ENCODE assay signal across 9 cellular contexts in the genomic region with DNA sequence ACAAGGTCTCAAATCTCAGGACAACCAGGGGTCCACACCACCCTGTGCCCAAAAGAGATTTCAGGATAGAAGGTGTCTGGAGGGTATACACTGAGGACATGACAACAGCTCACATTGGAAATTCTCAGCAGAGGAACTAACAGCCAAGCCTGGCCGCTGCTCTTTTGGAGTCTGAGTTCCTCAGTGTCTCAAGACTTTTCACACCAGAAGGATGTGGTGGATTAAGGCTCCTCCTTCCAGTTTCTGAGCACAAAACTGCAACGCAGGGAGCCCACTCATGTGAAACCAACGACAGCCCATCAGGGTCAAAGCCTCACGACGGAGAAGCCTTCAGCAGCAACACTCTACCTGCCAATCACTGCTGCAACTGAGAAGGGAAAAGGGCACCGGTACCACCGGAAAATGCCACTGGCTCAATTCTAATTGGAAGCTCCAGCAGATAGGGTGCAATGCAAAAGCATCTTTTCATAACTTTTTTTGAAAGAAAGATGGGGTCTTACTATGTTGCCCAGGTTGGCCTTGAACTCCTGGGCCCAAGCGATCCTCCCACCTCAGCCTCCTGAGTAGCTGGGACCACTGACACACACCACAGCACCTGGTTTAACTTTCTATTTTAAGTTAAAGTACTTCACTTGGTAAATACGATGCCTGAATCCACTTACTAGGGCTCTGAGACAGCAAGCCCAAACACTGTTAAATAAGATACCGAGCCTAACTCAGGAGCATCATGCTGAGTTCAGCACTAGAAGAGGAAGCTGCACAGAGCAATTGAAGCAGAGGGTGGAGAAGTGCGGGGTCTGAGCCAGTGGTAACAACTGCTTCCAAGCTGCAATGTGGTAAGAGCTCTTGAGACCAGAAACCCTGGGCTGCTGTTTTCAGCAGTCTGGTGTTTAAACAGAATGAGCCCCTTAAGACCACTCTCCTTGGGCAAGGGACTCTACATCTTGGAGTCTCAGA. TPM values are rescaled to one million over a fixed set of nuclear protein-coding genes. Genes with fewer than 3 reads are reported as not detected.
DNase-seq lines count a peak whose midpoint lies in the region; ATAC-seq, FAIRE-seq and TF ChIP-seq lines count a peak whose summit lies in the region.
"Had no signal": no experiment of that assay in that cellular context is flagged by ENCODE, and none has a peak within 500 bp of the region (broad histone marks: within the 10 kb centered on the region; RNA-seq: fewer than 3 reads in every experiment).

No MANE protein-coding gene starts in this region.

- H3K4me1 ChIP-seq in heart right ventricle (peaks cover 32 to 99% (median 85%) of the 10 kb centered on the region in 9 donors), stomach smooth muscle (ENCODE audit: control insufficient read depth, insufficient read depth, low read length) (peaks cover 76% of the 10 kb centered on the region)

- intact Hi-C loops in heart right ventricle (cut with DNase I) = loop anchor here in 3 of 10 donors (5.0 to 10.0 kb wide), 3 partner anchors 35 to 85 kb away; no protein-coding TSS in a partner anchor

- H3K4me3 ChIP-seq in heart right ventricle (peak overlapping the region in 2 of 10 donors; percentile 1 to 37), stomach smooth muscle (ENCODE audit: low read length in 2 of 2) (peak overlapping the region in 1 of 2 donors; percentile 40)

- H3K36me3 ChIP-seq in heart right ventricle (peaks cover 0 to 69% (median 0%) of the 10 kb centered on the region in 9 donors), stomach smooth muscle (ENCODE audit: control insufficient read depth in 2 of 2, insufficient read depth in 2 of 2, low read length in 2 of 2) (peaks cover 0 to 11% of the 10 kb centered on the region in 2 donors)

- ATAC-seq in GM18867 (IDR thresholded peaks at IDR 0.05; ENCODE audit: unreplicated experiment) (peak; percentile 44), HG03066 (IDR thresholded peaks at IDR 0.05; ENCODE audit: low read depth, unreplicated experiment) (peak; percentile 62), heart right ventricle (peak in 7 of 8 donors; percentile 35 to 73 (median 48))

- 68 to 69% methylated on average over 11 of the region's 11 CpGs for WGBS in heart right ventricle, 2 donors

- no peak for TF ChIP-seq CTCF in heart right ventricle (IDR thresholded peaks at IDR 0.05)

- H3K27ac ChIP-seq in heart right ventricle = peak overlapping the region in 8 of 10 donors; percentile 1 to 95 (median 47)
- peak overlapping the region; percentile 41 for H3K27ac ChIP-seq in stomach smooth muscle (ENCODE audit: low read length)

- no peak for FAIRE-seq in RCC 7860 (lab: Jason Lieb, UNC)
- FAIRE-seq: colon had no signal

- H3K27me3 ChIP-seq in heart right ventricle (no peaks in the 10 kb centered on the region), stomach smooth muscle (ENCODE audit: control insufficient read depth in 1 of 2, insufficient read depth in 2 of 2, low read length in 2 of 2) (no peaks in the 10 kb centered on the region)

- peak; percentile 78 for DNase-seq in UCSD-AML1 (lab: John Stamatoyannopoulos, UW; ENCODE audit: unreplicated experiment)
- no peak for DNase-seq in heart right ventricle
- DNase-seq in NCI-H226 = no peak
- DNase-seq in SHP77 (lab: John Stamatoyannopoulos, UW) = no peak
- DNase-seq in RCC 7860 (ENCODE audit: low spot score) = no peak

- H3K9me3 ChIP-seq in heart right ventricle (no peaks in the 10 kb centered on the region), stomach smooth muscle (ENCODE audit: control insufficient read depth in 2 of 2, low read length in 2 of 2) (no peaks in the 10 kb centered on the region)

- H3K9ac ChIP-seq in stomach smooth muscle (ENCODE audit: low read length in 2 of 2) = peak overlapping the region; percentile 5 to 13

RNA-seq across cellular contexts. Expression of gene CAPZB, which starts 7.8 kb away (rescaled TPM):
- total RNA-seq in heart right ventricle = 100 to 1,000 TPM; 207 to 307 (median 228) TPM
- polyA plus RNA-seq in heart right ventricle = 100 to 1,000 TPM; 158 to 236 TPM
